Comparison of ENCODE assay signal across 2 cellular contexts in the genomic region with DNA sequence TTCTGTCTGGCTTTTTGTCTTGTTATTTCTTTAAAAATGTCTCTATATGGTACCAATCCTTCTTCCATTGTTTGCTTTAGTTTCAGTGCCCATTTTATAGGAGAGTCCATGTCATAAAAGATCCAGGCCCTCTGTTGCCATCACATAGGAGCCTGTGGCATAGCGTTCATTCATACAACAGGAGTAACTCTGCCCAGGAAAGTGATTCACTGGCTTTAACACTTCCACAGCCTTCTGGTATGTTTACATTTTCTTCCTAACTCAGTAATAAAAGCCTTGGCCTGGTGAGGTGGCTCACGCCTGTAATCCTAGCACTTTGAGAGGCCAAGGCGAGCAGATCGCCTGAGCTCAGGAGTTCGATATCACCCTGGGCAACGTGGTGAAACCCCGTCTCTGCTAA.
TF ChIP-seq lines count a peak whose summit lies in the region.

No MANE protein-coding gene starts in this region.

TF ChIP-seq in IMR-90, 13 proteins besides CTCF, POLR2A, EP300 and RAD21:
- TF ChIP-seq MXI1 (IDR thresholded peaks at IDR 0.05; ENCODE audit: borderline replicate concordance, low read depth, low read length): no peak
- no peak for TF ChIP-seq CHD1 (IDR thresholded peaks at IDR 0.05; ENCODE audit: low read depth, low read length)
- no peak for TF ChIP-seq CEBPB (IDR thresholded peaks at IDR 0.05; ENCODE audit: low read depth, low read length)
- no peak for TF ChIP-seq FOS (IDR thresholded peaks at IDR 0.05; ENCODE audit: low read depth, low read length)
- no peak for TF ChIP-seq USF2 (IDR thresholded peaks at IDR 0.05; ENCODE audit: low read depth, low read length)
- no peak for TF ChIP-seq RCOR1 (IDR thresholded peaks at IDR 0.05; ENCODE audit: insufficient replicate concordance, low read length)
- TF ChIP-seq BHLHE40 (IDR thresholded peaks at IDR 0.05; ENCODE audit: low read depth, low read length): no peak
- TF ChIP-seq NFE2L2 (IDR thresholded peaks at IDR 0.05; ENCODE audit: low read depth, low read length): no peak
- TF ChIP-seq MAFK (IDR thresholded peaks at IDR 0.05; ENCODE audit: low read depth, low read length): no peak
- TF ChIP-seq, protein P1, sequence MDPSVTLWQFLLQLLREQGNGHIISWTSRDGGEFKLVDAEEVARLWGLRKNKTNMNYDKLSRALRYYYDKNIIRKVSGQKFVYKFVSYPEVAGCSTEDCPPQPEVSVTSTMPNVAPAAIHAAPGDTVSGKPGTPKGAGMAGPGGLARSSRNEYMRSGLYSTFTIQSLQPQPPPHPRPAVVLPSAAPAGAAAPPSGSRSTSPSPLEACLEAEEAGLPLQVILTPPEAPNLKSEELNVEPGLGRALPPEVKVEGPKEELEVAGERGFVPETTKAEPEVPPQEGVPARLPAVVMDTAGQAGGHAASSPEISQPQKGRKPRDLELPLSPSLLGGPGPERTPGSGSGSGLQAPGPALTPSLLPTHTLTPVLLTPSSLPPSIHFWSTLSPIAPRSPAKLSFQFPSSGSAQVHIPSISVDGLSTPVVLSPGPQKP (IDR thresholded peaks at IDR 0.05; ENCODE audit: borderline replicate concordance, low read depth, low read length): no peak
- TF ChIP-seq RFX5 (IDR thresholded peaks at IDR 0.05; ENCODE audit: low read depth, low read length): no peak
- no peak for TF ChIP-seq MAZ (IDR thresholded peaks at IDR 0.05; ENCODE audit: borderline replicate concordance, low read depth, low read length)
- no peak for TF ChIP-seq SMC3 (IDR thresholded peaks at IDR 0.05; ENCODE audit: low read depth, low read length)

TF ChIP-seq in endothelial cell of umbilical vein, 7 proteins besides CTCF, POLR2A, EP300 and RAD21:
- TF ChIP-seq JUN (IDR thresholded peaks at IDR 0.05; ENCODE audit: borderline replicate concordance, insufficient read depth, insufficient read length, low read depth) (no peak), EZH2 (IDR thresholded peaks at IDR 0.05; ENCODE audit: borderline replicate concordance, low read depth, low read length, severe bottlenecking) (no peak), POLR2AphosphoS5 (IDR thresholded peaks at IDR 0.05; ENCODE audit: insufficient read depth, low read depth, low read length) (no peak), MYC (IDR thresholded peaks at IDR 0.05; ENCODE audit: low read depth, low read length) (no peak), FOS (IDR thresholded peaks at IDR 0.05; ENCODE audit: borderline replicate concordance, insufficient read depth, low read length) (no peak), GATA2 (IDR thresholded peaks at IDR 0.05; ENCODE audit: insufficient read depth, insufficient read length, low read depth, low read length) (no peak)
- TF ChIP-seq, protein P2, sequence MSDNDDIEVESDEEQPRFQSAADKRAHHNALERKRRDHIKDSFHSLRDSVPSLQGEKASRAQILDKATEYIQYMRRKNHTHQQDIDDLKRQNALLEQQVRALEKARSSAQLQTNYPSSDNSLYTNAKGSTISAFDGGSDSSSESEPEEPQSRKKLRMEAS (IDR thresholded peaks at IDR 0.05; ENCODE audit: insufficient read depth, insufficient read length): no peak
